ENCODE assay signal across 1 cellular context in the genomic region with DNA sequence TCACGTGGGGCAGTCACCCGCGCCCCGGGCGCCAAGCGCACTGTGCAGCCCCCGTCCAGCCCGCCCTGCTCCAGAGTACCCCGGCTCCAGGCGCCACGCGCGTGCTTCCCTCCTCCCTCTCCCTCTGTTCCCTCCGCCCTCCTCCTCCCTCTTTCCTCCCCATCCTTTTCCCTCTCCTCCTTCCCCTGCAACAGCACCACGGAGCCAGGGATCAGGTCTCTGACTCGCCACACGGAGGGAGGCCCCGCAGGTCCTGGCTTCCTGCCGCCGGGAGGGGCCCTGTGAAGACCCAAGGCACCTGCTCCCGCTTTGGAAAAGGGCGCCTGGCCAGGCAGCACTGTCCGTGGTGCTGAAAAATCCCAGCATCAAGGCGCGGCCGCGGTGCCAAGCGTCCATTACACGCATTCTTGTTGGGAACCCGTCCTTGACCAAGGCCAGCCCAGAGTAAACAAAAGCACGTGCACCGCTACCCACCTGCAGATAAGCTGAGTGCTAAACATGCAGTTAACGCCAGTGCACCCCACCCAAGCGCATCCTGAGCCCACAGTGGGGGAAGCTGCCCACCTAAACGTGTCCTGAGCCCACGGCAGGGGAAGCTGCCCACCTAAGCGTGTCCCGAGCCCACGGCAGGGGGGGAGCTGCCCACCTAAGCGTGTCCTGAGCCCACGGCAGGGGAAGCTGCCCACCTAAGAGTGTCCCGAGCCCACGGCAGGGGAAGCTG.
TF ChIP-seq lines count a peak whose summit lies in the region.

No MANE protein-coding gene starts in this region.

TF ChIP-seq in HCT116, 20 proteins besides CTCF, POLR2A, EP300 and RAD21:
- TF ChIP-seq SP1 (IDR thresholded peaks at IDR 0.05; ENCODE audit: low read depth) = no peak
- no peak for TF ChIP-seq FOSL1 (IDR thresholded peaks at IDR 0.05; ENCODE audit: low read depth)
- TF ChIP-seq SRF (IDR thresholded peaks at IDR 0.05; ENCODE audit: low read depth) = no peak
- no peak for TF ChIP-seq CEBPB (IDR thresholded peaks at IDR 0.05; ENCODE audit: low read depth)
- no peak for TF ChIP-seq POLR2AphosphoS5 (IDR thresholded peaks at IDR 0.05; ENCODE audit: low read depth, low read length)
- TF ChIP-seq JUND (IDR thresholded peaks at IDR 0.05) = no peak
- no peak for TF ChIP-seq EGR1 (IDR thresholded peaks at IDR 0.05; ENCODE audit: low read depth)
- peak; percentile 65 for TF ChIP-seq TCF7L2 (IDR thresholded peaks at IDR 0.05; ENCODE audit: borderline replicate concordance, extremely low read depth, insufficient read depth, insufficient read length)
- TF ChIP-seq MAX (IDR thresholded peaks at IDR 0.05) = no peak
- TF ChIP-seq ATF3 (IDR thresholded peaks at IDR 0.05) = no peak
- TF ChIP-seq EZH2 (IDR thresholded peaks at IDR 0.05) = no peak
- TF ChIP-seq CBX3 (IDR thresholded peaks at IDR 0.05; ENCODE audit: low read depth) = no peak
- no peak for TF ChIP-seq ZNF274 (IDR thresholded peaks at IDR 0.05; ENCODE audit: low read depth, low read length)
- TF ChIP-seq, protein P1, sequence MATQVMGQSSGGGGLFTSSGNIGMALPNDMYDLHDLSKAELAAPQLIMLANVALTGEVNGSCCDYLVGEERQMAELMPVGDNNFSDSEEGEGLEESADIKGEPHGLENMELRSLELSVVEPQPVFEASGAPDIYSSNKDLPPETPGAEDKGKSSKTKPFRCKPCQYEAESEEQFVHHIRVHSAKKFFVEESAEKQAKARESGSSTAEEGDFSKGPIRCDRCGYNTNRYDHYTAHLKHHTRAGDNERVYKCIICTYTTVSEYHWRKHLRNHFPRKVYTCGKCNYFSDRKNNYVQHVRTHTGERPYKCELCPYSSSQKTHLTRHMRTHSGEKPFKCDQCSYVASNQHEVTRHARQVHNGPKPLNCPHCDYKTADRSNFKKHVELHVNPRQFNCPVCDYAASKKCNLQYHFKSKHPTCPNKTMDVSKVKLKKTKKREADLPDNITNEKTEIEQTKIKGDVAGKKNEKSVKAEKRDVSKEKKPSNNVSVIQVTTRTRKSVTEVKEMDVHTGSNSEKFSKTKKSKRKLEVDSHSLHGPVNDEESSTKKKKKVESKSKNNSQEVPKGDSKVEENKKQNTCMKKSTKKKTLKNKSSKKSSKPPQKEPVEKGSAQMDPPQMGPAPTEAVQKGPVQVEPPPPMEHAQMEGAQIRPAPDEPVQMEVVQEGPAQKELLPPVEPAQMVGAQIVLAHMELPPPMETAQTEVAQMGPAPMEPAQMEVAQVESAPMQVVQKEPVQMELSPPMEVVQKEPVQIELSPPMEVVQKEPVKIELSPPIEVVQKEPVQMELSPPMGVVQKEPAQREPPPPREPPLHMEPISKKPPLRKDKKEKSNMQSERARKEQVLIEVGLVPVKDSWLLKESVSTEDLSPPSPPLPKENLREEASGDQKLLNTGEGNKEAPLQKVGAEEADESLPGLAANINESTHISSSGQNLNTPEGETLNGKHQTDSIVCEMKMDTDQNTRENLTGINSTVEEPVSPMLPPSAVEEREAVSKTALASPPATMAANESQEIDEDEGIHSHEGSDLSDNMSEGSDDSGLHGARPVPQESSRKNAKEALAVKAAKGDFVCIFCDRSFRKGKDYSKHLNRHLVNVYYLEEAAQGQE (IDR thresholded peaks at IDR 0.05; ENCODE audit: low read depth) = peak; percentile 86
